ENCODE assay signal across 1 cellular context in the genomic region with DNA sequence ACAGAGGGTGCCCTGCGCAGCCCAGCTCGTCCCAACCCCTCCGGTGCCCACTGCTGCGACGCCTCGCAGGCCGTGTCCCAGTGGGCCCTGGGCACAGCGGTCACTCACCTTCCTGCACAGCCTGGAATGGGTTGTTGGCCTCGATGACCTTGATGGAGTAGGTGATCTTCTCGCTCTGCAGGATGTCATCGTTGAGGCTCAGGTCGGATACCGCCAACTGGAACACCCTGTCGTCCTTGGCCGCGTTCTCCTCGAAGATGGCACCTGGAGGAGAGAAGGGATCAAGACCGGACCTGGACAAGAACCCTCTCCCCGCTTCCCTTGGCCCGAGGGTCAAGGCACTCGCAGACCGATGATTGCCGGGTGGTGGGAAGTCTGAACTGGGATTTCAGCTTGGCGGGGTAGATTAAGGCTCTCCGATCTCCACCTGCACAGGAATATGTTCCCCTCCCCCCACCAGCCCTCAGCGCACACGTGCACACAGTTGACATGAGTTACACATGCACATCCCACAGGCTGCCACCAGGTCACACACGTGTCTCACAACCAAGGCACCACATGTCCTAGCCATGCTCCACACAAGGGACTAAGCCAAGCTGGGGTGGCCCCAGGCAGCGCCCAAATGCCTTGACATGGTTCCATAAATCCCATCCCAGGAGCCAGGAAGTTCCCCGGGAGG.
A peak's percentile ranks its signal among the peaks of the same experiment; 100 is the strongest.
TF ChIP-seq lines count a peak whose summit lies in the region.

No MANE protein-coding gene starts in this region.

TF ChIP-seq in GM23338, 12 proteins besides CTCF, POLR2A, EP300 and RAD21 (continued from another document):
- peak; percentile 7 for TF ChIP-seq REST (IDR thresholded peaks at IDR 0.05; ENCODE audit: unreplicated experiment)
- no peak for TF ChIP-seq ZNF331 (CRISPR knock-in tag; IDR thresholded peaks at IDR 0.05; ENCODE audit: low read depth)
- TF ChIP-seq JUNB (IDR thresholded peaks at IDR 0.05; ENCODE audit: unreplicated experiment) = no peak
- TF ChIP-seq, protein P1, sequence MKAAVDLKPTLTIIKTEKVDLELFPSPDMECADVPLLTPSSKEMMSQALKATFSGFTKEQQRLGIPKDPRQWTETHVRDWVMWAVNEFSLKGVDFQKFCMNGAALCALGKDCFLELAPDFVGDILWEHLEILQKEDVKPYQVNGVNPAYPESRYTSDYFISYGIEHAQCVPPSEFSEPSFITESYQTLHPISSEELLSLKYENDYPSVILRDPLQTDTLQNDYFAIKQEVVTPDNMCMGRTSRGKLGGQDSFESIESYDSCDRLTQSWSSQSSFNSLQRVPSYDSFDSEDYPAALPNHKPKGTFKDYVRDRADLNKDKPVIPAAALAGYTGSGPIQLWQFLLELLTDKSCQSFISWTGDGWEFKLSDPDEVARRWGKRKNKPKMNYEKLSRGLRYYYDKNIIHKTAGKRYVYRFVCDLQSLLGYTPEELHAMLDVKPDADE (IDR thresholded peaks at IDR 0.05) = no peak
- TF ChIP-seq ZNF114 (CRISPR knock-in tag; IDR thresholded peaks at IDR 0.05) = no peak
- TF ChIP-seq NANOG (IDR thresholded peaks at IDR 0.05; ENCODE audit: borderline replicate concordance) = no peak
